24 cellular contexts compared by ENCODE assay signal in the genomic region with DNA sequence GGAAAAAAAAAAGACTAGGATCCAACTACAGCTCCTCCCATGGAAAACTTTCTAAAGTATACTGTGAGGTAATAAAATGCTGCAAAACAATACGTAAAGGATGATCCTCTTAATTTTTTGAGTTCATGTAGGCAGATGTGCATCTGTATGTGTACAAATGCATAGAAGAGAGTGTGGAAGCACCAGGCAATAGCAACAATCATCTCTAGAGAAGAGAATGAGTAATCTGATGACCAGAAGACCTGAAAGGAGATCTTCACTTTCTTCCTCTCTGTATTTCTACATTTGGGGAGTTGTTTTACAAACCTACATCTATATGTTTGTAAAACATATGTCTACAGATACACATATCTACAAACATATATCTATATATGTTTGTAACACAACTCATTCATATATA. TPM values are rescaled to one million over a fixed set of nuclear protein-coding genes. Genes with fewer than 3 reads are reported as not detected.
DNase-seq lines count a peak whose midpoint lies in the region; ATAC-seq lines count a peak whose summit lies in the region.
"Had no signal": no experiment of that assay in that cellular context is flagged by ENCODE, and none has a peak within 500 bp of the region (broad histone marks: within the 10 kb centered on the region; RNA-seq: fewer than 3 reads in every experiment).

No MANE protein-coding gene starts in this region.

- CTCF ChIA-PET in activated CD4-positive, alpha-beta T cell treated with anti-CD3 and anti-CD28 coated beads, Interleukin-2, amount 10 ng/mL, durations not matched to agents 7 days and 5 days (lab: Charles Lee) = no interaction called here

- no peaks in the 10 kb centered on the region for H3K4me1 Mint-ChIP-seq in activated CD4-positive, alpha-beta T cell treated with anti-CD3 and anti-CD28 coated beads, Interleukin-2, amount 10 ng/mL, durations not matched to agents 7 days and 5 days
- H3K4me1 Mint-ChIP-seq: activated CD8-positive, alpha-beta memory T cell treated with anti-CD3 and anti-CD28 coated beads, Interleukin-2, amount 10 ng/mL, durations not matched to agents 7 days and 5 days; activated naive CD8-positive, alpha-beta T cell treated with anti-CD3 and anti-CD28 coated beads for 36 hours; nephron progenitor cell; stimulated activated naive B cell treated with anti-CD40 and anti-IgM and Interleukin-4, amounts not matched to agents 10 μg/mL and 1 μg/mL and 100 μg/mL, for 72 hours had no signal

- no peak overlapping the region for H3K27ac Mint-ChIP-seq in activated CD4-positive, alpha-beta T cell treated with anti-CD3 and anti-CD28 coated beads, Interleukin-2, amount 10 ng/mL, durations not matched to agents 7 days and 5 days
- H3K27ac Mint-ChIP-seq: activated CD8-positive, alpha-beta memory T cell treated with anti-CD3 and anti-CD28 coated beads, Interleukin-2, amount 10 ng/mL, durations not matched to agents 7 days and 5 days; activated naive CD8-positive, alpha-beta T cell treated with anti-CD3 and anti-CD28 coated beads for 36 hours; HFFc6; nephron progenitor cell; stimulated activated naive B cell treated with anti-CD40 and anti-IgM and Interleukin-4, amounts not matched to agents 10 μg/mL and 1 μg/mL and 100 μg/mL, for 72 hours; T-helper 1 cell treated with Interleukin-12 subunit alpha and Interleukin-12 subunit beta and Interleukin-4 antibody, amounts not matched to agents 30 μg/mL and 1 μg/mL, for 36 hours had no signal

- peak; percentile 78 for ATAC-seq in GM18907 (IDR thresholded peaks at IDR 0.05; ENCODE audit: unreplicated experiment)
- ATAC-seq in HG02571 (IDR thresholded peaks at IDR 0.05; ENCODE audit: unreplicated experiment) = peak; percentile 77
- ATAC-seq in HG03025 (IDR thresholded peaks at IDR 0.05; ENCODE audit: low FRiP score, unreplicated experiment) = peak; percentile 55
- ATAC-seq in HG03342 (IDR thresholded peaks at IDR 0.05; ENCODE audit: unreplicated experiment) = no peak
- ATAC-seq in GM19452 (IDR thresholded peaks at IDR 0.05; ENCODE audit: unreplicated experiment) = no peak
- ATAC-seq: activated CD8-positive, alpha-beta memory T cell treated with anti-CD3 and anti-CD28 coated beads, Interleukin-2, amount 10 ng/mL, durations not matched to agents 7 days and 5 days; activated T-cell treated with anti-CD3 and anti-CD28 coated beads, Interleukin-2, amount 50 U/mL, for 4 hours; Right ventricle myocardium inferior; SK-N-SH treated with all-trans-retinoic acid at 6 μM for 48 hours; stimulated activated naive B cell treated with anti-CD40 and anti-IgM and Interleukin-4, amounts not matched to agents 10 μg/mL and 1 μg/mL and 100 μg/mL, for 72 hours had no signal

- no peak overlapping the region for H3K4me3 Mint-ChIP-seq in activated CD4-positive, alpha-beta T cell treated with anti-CD3 and anti-CD28 coated beads, Interleukin-2, amount 10 ng/mL, durations not matched to agents 7 days and 5 days
- H3K4me3 Mint-ChIP-seq: activated CD8-positive, alpha-beta memory T cell treated with anti-CD3 and anti-CD28 coated beads, Interleukin-2, amount 10 ng/mL, durations not matched to agents 7 days and 5 days; activated naive CD8-positive, alpha-beta T cell treated with anti-CD3 and anti-CD28 coated beads for 36 hours; activated T-cell treated with anti-CD3 and anti-CD28 coated beads, Interleukin-2, amount 50 U/mL, for 4 hours; HFFc6; nephron progenitor cell; stimulated activated naive B cell treated with anti-CD40 and anti-IgM and Interleukin-4, amounts not matched to agents 10 μg/mL and 1 μg/mL and 100 μg/mL, for 72 hours; T-helper 1 cell treated with Interleukin-12 subunit alpha and Interleukin-12 subunit beta and Interleukin-4 antibody, amounts not matched to agents 30 μg/mL and 1 μg/mL, for 36 hours had no signal

- H3K36me3 Mint-ChIP-seq in activated CD4-positive, alpha-beta T cell treated with anti-CD3 and anti-CD28 coated beads, Interleukin-2, amount 10 ng/mL, durations not matched to agents 7 days and 5 days (ENCODE audit: low read depth) = no peaks in the 10 kb centered on the region
- H3K36me3 Mint-ChIP-seq: activated CD8-positive, alpha-beta memory T cell treated with anti-CD3 and anti-CD28 coated beads, Interleukin-2, amount 10 ng/mL, durations not matched to agents 7 days and 5 days; activated naive CD8-positive, alpha-beta T cell treated with anti-CD3 and anti-CD28 coated beads for 36 hours; stimulated activated naive B cell treated with anti-CD40 and anti-IgM and Interleukin-4, amounts not matched to agents 10 μg/mL and 1 μg/mL and 100 μg/mL, for 72 hours had no signal

- peaks cover 50% of the 10 kb centered on the region for H3K27me3 Mint-ChIP-seq in activated CD4-positive, alpha-beta T cell treated with anti-CD3 and anti-CD28 coated beads, Interleukin-2, amount 10 ng/mL, durations not matched to agents 7 days and 5 days

- H3K9me3 Mint-ChIP-seq in activated CD4-positive, alpha-beta T cell treated with anti-CD3 and anti-CD28 coated beads, Interleukin-2, amount 10 ng/mL, durations not matched to agents 7 days and 5 days = peaks cover 8% of the 10 kb centered on the region
- H3K9me3 Mint-ChIP-seq: T-helper 1 cell treated with Interleukin-12 subunit alpha and Interleukin-12 subunit beta and Interleukin-4 antibody, amounts not matched to agents 30 μg/mL and 1 μg/mL, for 36 hours had no signal

- DNase-seq in activated CD4-positive, alpha-beta T cell treated with anti-CD3 and anti-CD28 coated beads, Interleukin-2, amount 10 ng/mL, durations not matched to agents 7 days and 5 days = no peak
- DNase-seq in DMS153 (lab: John Stamatoyannopoulos, UW) = no peak
- DNase-seq: activated CD4-positive, alpha-beta T cell treated with anti-CD3 and anti-CD28 coated beads, Interleukin-2, amount 50 U/mL, for 4 hours; activated CD8-positive, alpha-beta memory T cell treated with anti-CD3 and anti-CD28 coated beads, Interleukin-2, amount 10 ng/mL, durations not matched to agents 7 days and 5 days; activated gamma-delta T cell; activated naive CD8-positive, alpha-beta T cell treated with anti-CD3 and anti-CD28 coated beads for 36 hours; activated T-cell treated with anti-CD3 and anti-CD28 coated beads, Interleukin-2, amount 50 U/mL, for 4 hours; aorta; effector memory CD4-positive, alpha-beta T cell; HFFc6; hypothalamus; NCI-H1694; nephron progenitor cell; stimulated activated naive B cell treated with anti-CD40 and anti-IgM and Interleukin-4, amounts not matched to agents 10 μg/mL and 1 μg/mL and 100 μg/mL, for 72 hours; substantia nigra; trophoblast cell had no signal

- POLR2A ChIA-PET in activated CD4-positive, alpha-beta T cell treated with anti-CD3 and anti-CD28 coated beads, Interleukin-2, amount 10 ng/mL, durations not matched to agents 7 days and 5 days (lab: Charles Lee) = no interaction called here

RNA-seq across cellular contexts. Expression of gene SPDL1, which starts 29.3 kb away (rescaled TPM):
- 10 to 100 TPM; 45.7 to 60.0 TPM for total RNA-seq in activated CD4-positive, alpha-beta T cell treated with anti-CD3 and anti-CD28 coated beads, Interleukin-2, amount 10 ng/mL, durations not matched to agents 7 days and 5 days

Comparison
In these comparisons a context has a peak if more than half of its experiments do, and no peak if none do; other contexts are left out.
1. ATAC-seq: peak in GM18907 (single experiment), HG02571 (single experiment) and HG03025 (single experiment); none in HG03342 (single experiment) and GM19452 (single experiment).